ENCODE assay signal across 8 cellular contexts in the genomic region with DNA sequence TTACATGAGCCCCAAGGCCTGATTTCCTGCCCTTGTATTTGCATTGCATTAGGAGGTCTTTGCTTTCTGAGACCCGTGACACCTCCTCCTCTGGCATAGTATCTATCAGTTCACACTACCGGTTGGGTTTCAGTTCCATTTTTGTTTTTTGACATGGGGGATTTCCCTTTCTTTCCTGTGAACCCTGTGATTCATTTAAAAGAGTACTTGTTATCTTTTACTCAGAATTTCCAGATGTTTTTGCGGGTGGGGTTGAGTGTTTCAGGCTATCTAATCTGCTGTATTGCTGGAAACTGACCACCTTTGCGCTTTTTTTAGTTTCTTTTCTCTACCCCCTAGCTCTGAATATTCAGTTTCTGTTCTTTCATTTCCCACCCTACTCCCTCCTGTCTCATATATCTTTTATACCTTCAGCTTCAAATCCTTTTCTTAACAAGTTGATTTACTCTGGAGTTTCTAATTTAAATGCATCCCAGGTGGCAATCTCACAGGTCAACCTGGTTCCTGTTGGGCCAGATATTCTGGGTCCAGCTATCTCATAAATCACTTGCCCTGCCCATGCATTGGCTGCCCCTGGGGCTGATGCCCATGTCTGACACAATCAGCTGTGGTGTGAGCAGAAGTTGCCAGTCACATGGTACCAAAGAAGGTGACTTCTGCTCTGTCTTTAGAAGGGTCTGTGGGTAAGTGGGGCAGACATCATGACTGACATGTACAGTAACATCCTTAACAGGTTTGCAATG. TPM values are rescaled to one million over a fixed set of nuclear protein-coding genes. Genes with fewer than 3 reads are reported as not detected.
A peak's percentile ranks its signal among the peaks of the same experiment; 100 is the strongest.
DNase-seq lines count a peak whose midpoint lies in the region; ATAC-seq lines count a peak whose summit lies in the region.

No MANE protein-coding gene starts in this region.

- no peaks in the 10 kb centered on the region for H3K27me3 Mint-ChIP-seq in CD4-positive, CD25-positive, alpha-beta regulatory T cell
- no peaks in the 10 kb centered on the region for H3K27me3 Mint-ChIP-seq in activated CD4-positive, alpha-beta memory T cell treated with anti-CD3 and anti-CD28 coated beads for 36 hours
- H3K27me3 Mint-ChIP-seq in stimulated activated naive CD8-positive, alpha-beta T cell treated with anti-CD3 and anti-CD28 coated beads, Interleukin-15, Interleukin-2, amounts not matched to agents 100 ng/mL and 50 ng/mL, for 24 hours = no peaks in the 10 kb centered on the region

- peak overlapping the region; percentile 84 for H3K4me3 ChIP-seq in CD4-positive, CD25-positive, alpha-beta regulatory T cell (ENCODE audit: low read depth, low read length)

- no peaks in the 10 kb centered on the region for H3K36me3 Mint-ChIP-seq in CD4-positive, CD25-positive, alpha-beta regulatory T cell
- no peaks in the 10 kb centered on the region for H3K36me3 Mint-ChIP-seq in activated CD4-positive, alpha-beta memory T cell treated with anti-CD3 and anti-CD28 coated beads for 36 hours
- H3K36me3 Mint-ChIP-seq in stimulated activated naive CD8-positive, alpha-beta T cell treated with anti-CD3 and anti-CD28 coated beads, Interleukin-15, Interleukin-2, amounts not matched to agents 100 ng/mL and 50 ng/mL, for 24 hours (ENCODE audit: low read depth) = no peaks in the 10 kb centered on the region

- POLR2A ChIA-PET in activated CD4-positive, alpha-beta memory T cell treated with anti-CD3 and anti-CD28 coated beads for 36 hours (lab: Charles Lee) = interaction anchor here (0.7 to 6.1 kb wide), 12 partner anchors 9 to 289 kb away, joined by 3 to 70 read pairs (median 6); partner anchors contain the start of genes NCOA3 and ZMYND8

- peak overlapping the region; percentile 17 to 78 (median 50) for H3K4me3 Mint-ChIP-seq in CD4-positive, CD25-positive, alpha-beta regulatory T cell
- H3K4me3 Mint-ChIP-seq in activated CD4-positive, alpha-beta memory T cell treated with anti-CD3 and anti-CD28 coated beads for 36 hours = peak overlapping the region; percentile 30
- peak overlapping the region; percentile 50 for H3K4me3 Mint-ChIP-seq in stimulated activated naive CD8-positive, alpha-beta T cell treated with anti-CD3 and anti-CD28 coated beads, Interleukin-15, Interleukin-2, amounts not matched to agents 100 ng/mL and 50 ng/mL, for 24 hours

- ATAC-seq in CD4-positive, CD25-positive, alpha-beta regulatory T cell (ENCODE audit: low read depth in 2 of 2) = peak; percentile 89 to 92
- ATAC-seq in GM21367 (IDR thresholded peaks at IDR 0.05; ENCODE audit: unreplicated experiment) = peak; percentile 64

- CTCF ChIA-PET in activated CD4-positive, alpha-beta memory T cell treated with anti-CD3 and anti-CD28 coated beads for 36 hours (lab: Charles Lee) = interaction anchor here (0.7 to 3.6 kb wide), 11 partner anchors 10 to 214 kb away, joined by 3 to 18 read pairs (median 4); partner anchors contain the start of gene NCOA3

- peak overlapping the region; percentile 44 to 86 (median 84) for H3K27ac Mint-ChIP-seq in CD4-positive, CD25-positive, alpha-beta regulatory T cell
- H3K27ac Mint-ChIP-seq in activated CD4-positive, alpha-beta memory T cell treated with anti-CD3 and anti-CD28 coated beads for 36 hours = peak overlapping the region; percentile 97
- peak overlapping the region; percentile 98 for H3K27ac Mint-ChIP-seq in stimulated activated naive CD8-positive, alpha-beta T cell treated with anti-CD3 and anti-CD28 coated beads, Interleukin-15, Interleukin-2, amounts not matched to agents 100 ng/mL and 50 ng/mL, for 24 hours

- no peaks in the 10 kb centered on the region for H3K9me3 ChIP-seq in CD4-positive, CD25-positive, alpha-beta regulatory T cell (ENCODE audit: control insufficient read depth in 2 of 2, low read length in 2 of 2)

- intact Hi-C loops in activated CD4-positive, alpha-beta memory T cell treated with anti-CD3 and anti-CD28 coated beads for 36 hours (cut with micrococcal nuclease) = loop anchor here (1.0 to 10.0 kb wide), 9 partner anchors 14 to 1335 kb away; partner anchors contain the start of genes NCOA3 and OCSTAMP

- H3K36me3 ChIP-seq in CD4-positive, CD25-positive, alpha-beta regulatory T cell (ENCODE audit: control insufficient read depth, insufficient read depth, low read length) = no peaks in the 10 kb centered on the region

- H3K27ac ChIP-seq in CD4-positive, CD25-positive, alpha-beta regulatory T cell (ENCODE audit: insufficient read depth, low read length, poor library complexity, severe bottlenecking) = peak overlapping the region; percentile 78

- H3K27me3 ChIP-seq in CD4-positive, CD25-positive, alpha-beta regulatory T cell (ENCODE audit: control insufficient read depth, insufficient read depth, low read length) = no peaks in the 10 kb centered on the region

- DNase-seq in CD4-positive, CD25-positive, alpha-beta regulatory T cell = peak; percentile 30 to 95 (median 70)
- DNase-seq in HUDEP-2 (lab: John Stamatoyannopoulos, UW; ENCODE audit: unreplicated experiment in 76 of 76) (peak in 41 of 76 experiments; percentile 2 to 71 (median 34)), iris pigment epithelial cell (ENCODE audit: low read depth) (peak; percentile 32), COR-L47 (lab: John Stamatoyannopoulos, UW) (no peak), globus pallidus (ENCODE audit: low spot score) (no peak)
- peak; percentile 77 for DNase-seq in activated CD4-positive, alpha-beta memory T cell treated with anti-CD3 and anti-CD28 coated beads for 36 hours

- H3K9me3 Mint-ChIP-seq in CD4-positive, CD25-positive, alpha-beta regulatory T cell = no peaks in the 10 kb centered on the region
- no peaks in the 10 kb centered on the region for H3K9me3 Mint-ChIP-seq in activated CD4-positive, alpha-beta memory T cell treated with anti-CD3 and anti-CD28 coated beads for 36 hours
- H3K9me3 Mint-ChIP-seq in stimulated activated naive CD8-positive, alpha-beta T cell treated with anti-CD3 and anti-CD28 coated beads, Interleukin-15, Interleukin-2, amounts not matched to agents 100 ng/mL and 50 ng/mL, for 24 hours = no peaks in the 10 kb centered on the region

- peaks cover 19 to 52% (median 29%) of the 10 kb centered on the region in 4 donors for H3K4me1 Mint-ChIP-seq in CD4-positive, CD25-positive, alpha-beta regulatory T cell
- H3K4me1 Mint-ChIP-seq in activated CD4-positive, alpha-beta memory T cell treated with anti-CD3 and anti-CD28 coated beads for 36 hours (ENCODE audit: low read depth) = peaks cover 55% of the 10 kb centered on the region
- peaks cover 84% of the 10 kb centered on the region for H3K4me1 Mint-ChIP-seq in stimulated activated naive CD8-positive, alpha-beta T cell treated with anti-CD3 and anti-CD28 coated beads, Interleukin-15, Interleukin-2, amounts not matched to agents 100 ng/mL and 50 ng/mL, for 24 hours (ENCODE audit: low read depth)

- H3K4me1 ChIP-seq in CD4-positive, CD25-positive, alpha-beta regulatory T cell (ENCODE audit: control insufficient read depth, insufficient read depth, low read length, poor library complexity, severe bottlenecking) = peaks cover 26% of the 10 kb centered on the region

RNA-seq across cellular contexts. Expression of gene NCOA3, which starts 14.3 kb away (rescaled TPM):
- total RNA-seq in CD4-positive, CD25-positive, alpha-beta regulatory T cell = 86.6 TPM
- polyA plus RNA-seq in CD4-positive, CD25-positive, alpha-beta regulatory T cell = 10 to 100 TPM; 21.4 to 32.3 (median 24.0) TPM
- 10 to 100 TPM; 72.0 to 81.8 TPM for total RNA-seq in activated CD4-positive, alpha-beta memory T cell treated with anti-CD3 and anti-CD28 coated beads for 36 hours

Comparison
In these comparisons a context has a peak if more than half of its experiments do, and no peak if none do; other contexts are left out.
1. DNase-seq: peak in CD4-positive, CD25-positive, alpha-beta regulatory T cell (3 of 3), HUDEP-2 (41 of 76), activated CD4-positive, alpha-beta memory T cell treated with anti-CD3 and anti-CD28 coated beads for 36 hours (single experiment) and iris pigment epithelial cell (single experiment); none in COR-L47 (single experiment) and globus pallidus (single experiment).
2. Peak in every context shown above with its lines, with median percentiles within 50 percentile points of each other: H3K27ac Mint-ChIP-seq and H3K4me3 Mint-ChIP-seq.